ENCODE assay signal across 25 cellular contexts in the genomic region with DNA sequence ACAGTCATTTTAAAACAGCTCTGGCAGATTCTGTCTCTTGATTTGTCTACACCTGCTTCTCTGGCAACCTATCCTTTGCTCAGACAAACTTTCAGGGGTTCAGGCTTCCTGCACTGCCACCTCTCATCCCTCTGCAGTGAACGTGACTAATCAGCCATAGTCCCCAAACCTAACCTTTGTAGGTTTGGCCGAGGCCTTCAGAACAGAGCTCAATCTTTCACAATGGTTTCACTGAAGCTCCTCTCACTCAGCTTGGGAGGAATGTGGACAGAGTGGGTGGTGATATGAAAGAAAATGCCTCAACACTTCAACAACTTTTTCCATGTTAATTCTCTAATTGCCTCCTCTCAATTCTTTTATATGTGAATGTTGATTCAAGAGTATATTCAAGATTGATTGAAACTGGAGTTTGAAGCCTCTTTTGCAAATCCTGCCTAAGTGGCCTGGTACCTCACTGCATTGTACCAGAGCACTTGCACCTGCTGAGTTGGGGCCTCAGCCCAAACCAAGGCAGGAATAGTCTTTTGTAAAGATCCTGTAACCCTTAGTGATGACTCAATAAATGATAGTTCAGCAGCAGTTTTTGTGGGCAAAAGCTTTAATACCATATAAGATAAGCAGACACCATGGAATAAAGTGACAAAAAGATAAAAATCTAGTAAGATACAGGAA.
"Had no signal": no experiment of that assay in that cellular context is flagged by ENCODE, and none has a peak within 500 bp of the region (broad histone marks: within the 10 kb centered on the region; RNA-seq: fewer than 3 reads in every experiment).

No MANE protein-coding gene starts in this region.

- H3K9me3 ChIP-seq: esophagus squamous epithelium, gastroesophageal sphincter, heart right ventricle had no signal

- H2AFZ ChIP-seq: hepatocyte had no signal

- H3K27ac ChIP-seq: brain microvascular endothelial cell, epithelial cell of prostate, esophagus squamous epithelium, gastroesophageal sphincter, heart right ventricle, hepatocyte had no signal

- H3K79me2 ChIP-seq: hepatocyte had no signal

- H3K4me1 ChIP-seq: esophagus squamous epithelium, gastroesophageal sphincter, heart right ventricle had no signal

- ATAC-seq: activated naive CD4-positive, alpha-beta T cell treated with anti-CD3 and anti-CD28 coated beads, Interleukin-2, amount 50 U/mL, for 72 hours; activated T-cell treated with anti-CD3 and anti-CD28 coated beads, Interleukin-2, amount 50 U/mL, for 72 hours; gastroesophageal sphincter; heart right ventricle had no signal

- H3K4me3 ChIP-seq: esophagus squamous epithelium, gastroesophageal sphincter, heart right ventricle, hepatocyte had no signal

- H3K4me2 ChIP-seq: hepatocyte had no signal

- H3K36me3 ChIP-seq: brain microvascular endothelial cell, esophagus squamous epithelium, gastroesophageal sphincter, heart right ventricle had no signal

- DNase-seq: activated CD4-positive, alpha-beta memory T cell treated with anti-CD3 and anti-CD28 coated beads, Interleukin-2, amount 10 ng/mL, durations not matched to agents 7 days and 5 days; activated CD4-positive, alpha-beta T cell treated with anti-CD3 and anti-CD28 coated beads for 1 hour; activated CD4-positive, alpha-beta T cell treated with anti-CD3 and anti-CD28 coated beads for 4 hours; activated CD4-positive, alpha-beta T cell treated with anti-CD3 and anti-CD28 coated beads, Interleukin-2, amount 10 ng/mL, durations not matched to agents 7 days and 5 days; activated CD4-positive, alpha-beta T cell treated with anti-CD3 and anti-CD28 coated beads, Interleukin-2, amount 50 U/mL, for 4 hours; activated CD8-positive, alpha-beta memory T cell treated with anti-CD3 and anti-CD28 coated beads, Interleukin-2, amount 50 U/mL, for 48 hours; activated gamma-delta T cell; activated naive CD4-positive, alpha-beta T cell; activated naive CD4-positive, alpha-beta T cell treated with anti-CD3 and anti-CD28 coated beads, Interleukin-2, amount 10 ng/mL, durations not matched to agents 7 days and 5 days; activated naive CD8-positive, alpha-beta T cell treated with anti-CD3 and anti-CD28 coated beads, Interleukin-2, amount 10 ng/mL, durations not matched to agents 7 days and 5 days; activated T-cell treated with anti-CD3 and anti-CD28 coated beads for 4 hours; activated T-cell treated with anti-CD3 and anti-CD28 coated beads, Interleukin-2, amount 50 U/mL, for 24 hours; activated T-cell treated with anti-CD3 and anti-CD28 coated beads, Interleukin-2, amount 50 U/mL, for 72 hours; amniotic stem cell; anterior cingulate cortex; brain microvascular endothelial cell; effector CD8-positive, alpha-beta T cell; esophagus squamous epithelium; foreskin melanocyte; heart right ventricle; T1000 had no signal

- H3K27me3 ChIP-seq: brain microvascular endothelial cell, esophagus squamous epithelium, gastroesophageal sphincter, heart right ventricle, hepatocyte had no signal
